ENCODE assay signal across 2 cellular contexts in the genomic region with DNA sequence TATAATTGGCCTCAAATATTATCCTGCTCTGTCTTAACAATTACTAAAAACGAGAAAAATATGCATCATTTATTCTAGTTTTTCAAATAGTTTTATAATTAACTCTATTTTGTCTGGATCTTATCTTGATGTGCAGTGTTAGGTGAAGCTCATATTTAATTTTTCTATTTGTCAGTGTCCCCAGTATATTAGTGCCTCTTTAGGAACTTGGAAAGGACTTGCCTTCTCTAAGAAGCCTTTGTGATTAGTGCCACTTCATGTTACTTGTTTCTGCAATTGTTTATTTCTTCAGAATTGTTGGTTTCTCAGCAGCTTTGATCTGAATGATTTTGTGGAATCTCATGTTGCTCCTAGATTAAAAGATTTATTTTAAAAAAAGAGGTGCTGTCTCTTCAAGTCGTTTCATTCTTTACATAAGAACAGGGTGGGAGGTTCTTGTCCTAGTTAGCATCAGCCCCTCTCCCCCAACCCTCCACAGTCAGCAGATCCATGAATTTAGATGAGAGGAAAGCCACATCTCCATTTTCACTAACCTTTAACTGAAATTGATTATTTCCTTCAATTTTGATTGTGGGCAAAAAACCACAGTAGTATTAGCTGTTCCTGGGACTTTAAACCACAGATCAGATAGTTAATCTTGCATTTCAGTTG.
TF ChIP-seq lines count a peak whose summit lies in the region.

No MANE protein-coding gene starts in this region.

TF ChIP-seq in A549, 52 proteins besides CTCF, POLR2A, EP300 and RAD21:
- no peak for TF ChIP-seq SMC3 (IDR thresholded peaks at IDR 0.05)
- TF ChIP-seq, protein P1, sequence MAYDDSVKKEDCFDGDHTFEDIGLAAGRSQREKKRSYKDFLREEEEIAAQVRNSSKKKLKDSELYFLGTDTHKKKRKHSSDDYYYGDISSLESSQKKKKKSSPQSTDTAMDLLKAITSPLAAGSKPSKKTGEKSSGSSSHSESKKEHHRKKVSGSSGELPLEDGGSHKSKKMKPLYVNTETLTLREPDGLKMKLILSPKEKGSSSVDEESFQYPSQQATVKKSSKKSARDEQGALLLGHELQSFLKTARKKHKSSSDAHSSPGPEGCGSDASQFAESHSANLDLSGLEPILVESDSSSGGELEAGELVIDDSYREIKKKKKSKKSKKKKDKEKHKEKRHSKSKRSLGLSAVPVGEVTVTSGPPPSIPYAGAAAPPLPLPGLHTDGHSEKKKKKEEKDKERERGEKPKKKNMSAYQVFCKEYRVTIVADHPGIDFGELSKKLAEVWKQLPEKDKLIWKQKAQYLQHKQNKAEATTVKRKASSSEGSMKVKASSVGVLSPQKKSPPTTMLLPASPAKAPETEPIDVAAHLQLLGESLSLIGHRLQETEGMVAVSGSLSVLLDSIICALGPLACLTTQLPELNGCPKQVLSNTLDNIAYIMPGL (CRISPR knock-in tag; IDR thresholded peaks at IDR 0.05; ENCODE audit: borderline replicate concordance) = no peak
- TF ChIP-seq, protein P2, sequence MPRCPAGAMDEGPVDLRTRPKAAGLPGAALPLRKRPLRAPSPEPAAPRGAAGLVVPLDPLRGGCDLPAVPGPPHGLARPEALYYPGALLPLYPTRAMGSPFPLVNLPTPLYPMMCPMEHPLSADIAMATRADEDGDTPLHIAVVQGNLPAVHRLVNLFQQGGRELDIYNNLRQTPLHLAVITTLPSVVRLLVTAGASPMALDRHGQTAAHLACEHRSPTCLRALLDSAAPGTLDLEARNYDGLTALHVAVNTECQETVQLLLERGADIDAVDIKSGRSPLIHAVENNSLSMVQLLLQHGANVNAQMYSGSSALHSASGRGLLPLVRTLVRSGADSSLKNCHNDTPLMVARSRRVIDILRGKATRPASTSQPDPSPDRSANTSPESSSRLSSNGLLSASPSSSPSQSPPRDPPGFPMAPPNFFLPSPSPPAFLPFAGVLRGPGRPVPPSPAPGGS (IDR thresholded peaks at IDR 0.05) = no peak
- TF ChIP-seq NPAS2 (CRISPR knock-in tag; IDR thresholded peaks at IDR 0.05; ENCODE audit: borderline replicate concordance) = no peak
- TF ChIP-seq ZSCAN20 (CRISPR knock-in tag; IDR thresholded peaks at IDR 0.05) = no peak
- TF ChIP-seq JUNB (IDR thresholded peaks at IDR 0.05) = no peak
- TF ChIP-seq ESRRA (IDR thresholded peaks at IDR 0.05; ENCODE audit: borderline replicate concordance, low read length) = no peak
- no peak for TF ChIP-seq MYC (IDR thresholded peaks at IDR 0.05; ENCODE audit: borderline replicate concordance, low read length)
- no peak for TF ChIP-seq MAFK (IDR thresholded peaks at IDR 0.05; ENCODE audit: partially characterized antibody)
- no peak for TF ChIP-seq SREBF2 (IDR thresholded peaks at IDR 0.05)
- no peak for TF ChIP-seq HOXA7 (CRISPR knock-in tag; IDR thresholded peaks at IDR 0.05)

TF ChIP-seq in H1, 55 proteins besides CTCF, POLR2A, EP300 and RAD21:
- TF ChIP-seq NRF1 (IDR thresholded peaks at IDR 0.05; ENCODE audit: low read depth, low read length) (no peak), SP1 (IDR thresholded peaks at IDR 0.05; ENCODE audit: low read depth, low read length) (0 out of 2 replicates have a peak, but pooled peaks have one; percentile 26), TBP (IDR thresholded peaks at IDR 0.05; ENCODE audit: low read depth, low read length) (peak; percentile 64; the same call in 1 of the 2 replicates), TAF7 (optimal IDR thresholded peaks at IDR 0.05; ENCODE audit: borderline replicate concordance, low read depth, low read length) (peak; percentile 95)
TF ChIP-seq in H1: peak in this region for 3.
